ENCODE assay signal across 1 cellular context in genomic region chr11:132839226-132839625, GRCh38.
TF ChIP-seq lines count a peak whose summit lies in the region.

No MANE protein-coding gene starts in this region.

TF ChIP-seq in GM23338, 12 proteins besides CTCF, POLR2A, EP300 and RAD21 (continued from another document):
- no peak for TF ChIP-seq JUNB (IDR thresholded peaks at IDR 0.05; ENCODE audit: unreplicated experiment)
- TF ChIP-seq POLR2AphosphoS5 (IDR thresholded peaks at IDR 0.05; ENCODE audit: low read depth) = no peak
- TF ChIP-seq ETS1 (IDR thresholded peaks at IDR 0.05) = no peak
- no peak for TF ChIP-seq NANOG (IDR thresholded peaks at IDR 0.05; ENCODE audit: borderline replicate concordance)
